In genomic region chr3:57544181-57545125, GRCh38 we compare ENCODE assay signal across 1 cellular context.
TF ChIP-seq lines count a peak whose summit lies in the region.

Gene DNAH12, minus strand, starts transcription at chr3:57544344. Its CDS starts 1,474 bp downstream, at chr3:57542870.

TF ChIP-seq in HEK293, 187 proteins besides CTCF, POLR2A, EP300 and RAD21 (continued from another document):
- TF ChIP-seq BCL6B (tag by site-specific recombination; IDR thresholded peaks at IDR 0.05) (0 out of 2 replicates have a peak, but pooled peaks have one; percentile 20), ZNF792 (tag by site-specific recombination; IDR thresholded peaks at IDR 0.05) (no peak)
TF ChIP-seq in HEK293: peak in this region for 15.
